In genomic region chr3:42772670-42773408, GRCh38 we compare ENCODE assay signal across 1 cellular context.
TF ChIP-seq lines count a peak whose summit lies in the region.

A gene with protein sequence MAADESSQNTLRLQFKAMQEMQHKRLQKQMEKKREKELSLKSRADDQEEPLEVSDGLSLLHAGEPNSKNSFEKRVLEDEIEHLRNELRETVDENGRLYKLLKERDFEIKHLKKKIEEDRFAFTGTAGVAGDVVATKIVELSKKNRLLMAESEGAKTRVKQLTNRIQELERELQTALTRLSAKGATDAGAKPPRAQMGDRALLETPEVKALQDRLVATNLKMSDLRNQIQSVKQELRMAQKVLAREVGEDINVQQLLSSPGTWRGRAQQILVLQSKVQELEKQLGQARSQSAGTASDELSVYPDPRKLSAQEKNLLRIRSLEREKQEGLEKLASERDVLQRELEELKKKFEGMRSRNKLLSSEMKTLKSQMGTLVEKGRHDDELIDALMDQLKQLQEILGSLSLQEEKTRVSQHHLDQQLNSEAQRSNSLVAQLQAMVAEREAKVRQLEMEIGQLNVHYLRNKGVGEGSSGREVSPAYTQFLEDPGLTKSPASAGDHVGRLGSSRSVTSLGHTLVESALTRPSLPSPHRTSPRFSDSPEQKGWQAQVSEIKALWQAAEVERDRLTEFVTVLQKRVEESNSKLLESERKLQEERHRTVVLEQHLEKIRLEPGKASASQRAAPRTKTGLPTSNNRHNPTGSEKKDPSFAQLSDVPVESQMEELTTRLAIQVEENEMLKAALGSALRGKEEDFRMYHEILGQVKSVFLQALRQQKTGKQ (minus strand): TSS chr3:42773253. CDS start chr3:42758345, 14,908 bp downstream.

TF ChIP-seq in K562, 482 proteins besides CTCF, POLR2A, EP300 and RAD21 (continued from another document):
- TF ChIP-seq HNRNPLL (IDR thresholded peaks at IDR 0.05; ENCODE audit: low read depth, low read length, poor library complexity, severe bottlenecking), result peak; percentile 87
- TF ChIP-seq MYNN (IDR thresholded peaks at IDR 0.05), result peak; percentile 99
- peak; percentile 76; the same call in 1 of the 2 replicates for TF ChIP-seq MYNN (CRISPR knock-in tag; IDR thresholded peaks at IDR 0.05)
- no peak for TF ChIP-seq ATF1 (CRISPR knock-in tag; IDR thresholded peaks at IDR 0.05)
- peak; percentile 81 for TF ChIP-seq ATF1 (tag; IDR thresholded peaks at IDR 0.05)
